22 cellular contexts compared by ENCODE assay signal in genomic region chr5:67257063-67257462, GRCh38.
A peak's percentile ranks its signal among the peaks of the same experiment; 100 is the strongest.
DNase-seq lines count a peak whose midpoint lies in the region; ATAC-seq, FAIRE-seq and TF ChIP-seq lines count a peak whose summit lies in the region.
"Had no signal": no experiment of that assay in that cellular context is flagged by ENCODE, and none has a peak within 500 bp of the region (broad histone marks: within the 10 kb centered on the region; RNA-seq: fewer than 3 reads in every experiment).

No MANE protein-coding gene starts in this region.

- no peaks in the 10 kb centered on the region for H3K79me1 ChIP-seq in neuronal stem cell (ENCODE audit: low read depth, low read length)

- H3K9me3 ChIP-seq in esophagus squamous epithelium (no peaks in the 10 kb centered on the region), neuronal stem cell (replicated peaks in 1 of 2; ENCODE audit: control insufficient read depth in 2 of 2, insufficient read depth in 1 of 2, low read depth in 1 of 2, low read length in 2 of 2) (peaks cover 0 to 4% of the 10 kb centered on the region in 2 donors), tibial artery (no peaks in the 10 kb centered on the region), lower lobe of right lung (no peaks in the 10 kb centered on the region)

- no peaks in the 10 kb centered on the region for H3K36me3 ChIP-seq in esophagus squamous epithelium
- H3K36me3 ChIP-seq in neuronal stem cell (replicated peaks in 1 of 2; ENCODE audit: control insufficient read depth in 2 of 2, insufficient read depth in 2 of 2, low read length in 2 of 2), result no peaks in the 10 kb centered on the region
- H3K36me3 ChIP-seq in tibial artery, result no peaks in the 10 kb centered on the region
- no peaks in the 10 kb centered on the region for H3K36me3 ChIP-seq in lower lobe of right lung

- H3K23ac ChIP-seq in neuronal stem cell (ENCODE audit: low read depth, low read length, poor library complexity), result no peak overlapping the region

- no peak overlapping the region for H2BK15ac ChIP-seq in neuronal stem cell (ENCODE audit: low read length)

- no peak for DNase-seq in RWPE1 (ENCODE audit: low spot score)
- no peak for DNase-seq in esophagus squamous epithelium (lab: John Stamatoyannopoulos, UW)
- no peak for DNase-seq in neuronal stem cell (ENCODE audit: low spot score)
- no peak for DNase-seq in tibial artery
- no peak for DNase-seq in frontal cortex (ENCODE audit: low spot score in 2 of 2)
- no peak for DNase-seq in Right ventricle myocardium inferior (ENCODE audit: missing footprints)
- no peak for DNase-seq in HTR-8/SVneo (ENCODE audit: insufficient read length, low spot score)
- no peak for DNase-seq in lower lobe of right lung
- DNase-seq: DMS 273 treated with DMSO at 0.1 percent for 48 hours, GF-D8, KG1, NCI-H1048, NCI-H1436 treated with DMSO at 0.1 percent for 48 hours, NCI-H2029 treated with DMSO at 0.1 percent for 48 hours, NCI-H2171 treated with DMSO at 0.1 percent for 48 hours, NCI-H510A treated with DMSO at 0.1 percent for 48 hours, SHP77 had no signal

- WGBS in esophagus squamous epithelium, 2 donors, result 76 to 93% methylated on average over 1 of the region's 1 CpG
- no CpG with 5 or more reads among the region's 1 CpG for WGBS in neuronal stem cell (ENCODE audit: extremely low coverage in 2 of 2, insufficient read length in 2 of 2, insufficient replicate concordance in 1 of 2), 2 donors

- no peak overlapping the region for H4K8ac ChIP-seq in neuronal stem cell (ENCODE audit: low read depth, low read length)

- no peak overlapping the region for H2AK5ac ChIP-seq in neuronal stem cell (ENCODE audit: low read depth, low read length)

- H2AFZ ChIP-seq in neuronal stem cell (ENCODE audit: low read length), result peak overlapping the region; percentile 20
- H2AFZ ChIP-seq: GM23338 had no signal

- no peak overlapping the region for H3K4me2 ChIP-seq in neuronal stem cell (ENCODE audit: insufficient read depth, low read length, poor library complexity, severe bottlenecking)
- H3K4me2 ChIP-seq: GM23338 had no signal

- intact Hi-C loops in esophagus squamous epithelium (cut with DNase I), result no loop called here
- intact Hi-C loops in tibial artery (cut with DNase I; ENCODE audit: low total_unique reads), result no loop called here
- intact Hi-C loops in Right ventricle myocardium inferior (cut with DNase I), result no loop called here
- intact Hi-C loops in lower lobe of right lung (cut with DNase I), result no loop called here

- FAIRE-seq in frontal cortex (lab: Jason Lieb, UNC) (no peak), HTR-8/SVneo (lab: Jason Lieb, UNC) (no peak)
- FAIRE-seq: GM12892, HepG2 had no signal

- CTCF ChIA-PET in RWPE1 (lab: Yijun Ruan, JAX), result interaction anchor here (1.0 kb wide), 1 partner anchor 196 kb away, joined by 3 read pairs; no protein-coding TSS in a partner anchor

- no peaks in the 10 kb centered on the region for H3K27me3 ChIP-seq in esophagus squamous epithelium
- H3K27me3 ChIP-seq in neuronal stem cell (ENCODE audit: control insufficient read depth in 3 of 3, insufficient read depth in 3 of 3, low read depth in 1 of 3, low read length in 3 of 3), result no peaks in the 10 kb centered on the region
- no peaks in the 10 kb centered on the region for H3K27me3 ChIP-seq in tibial artery
- H3K27me3 ChIP-seq in lower lobe of right lung (ENCODE audit: low read depth), result no peaks in the 10 kb centered on the region

- no peak for TF ChIP-seq POLR2A in esophagus squamous epithelium (IDR thresholded peaks at IDR 0.05)

- no peak overlapping the region for H2BK120ac ChIP-seq in neuronal stem cell (ENCODE audit: low read depth, low read length)

- POLR2A ChIA-PET in RWPE1 (lab: Yijun Ruan, JAX; ENCODE audit: low non-redundant PET), result no interaction called here

- ATAC-seq in Right ventricle myocardium inferior, result no peak
- ATAC-seq in lower lobe of right lung, result no peak
- ATAC-seq: GM23338, HepG2, Panc1 had no signal

- TF ChIP-seq CTCF in RWPE1 (conservative IDR thresholded peaks at IDR 0.05; ENCODE audit: low read depth), result no peak
- TF ChIP-seq CTCF in esophagus squamous epithelium (IDR thresholded peaks at IDR 0.05), result no peak
- TF ChIP-seq CTCF in tibial artery (IDR thresholded peaks at IDR 0.05), result no peak
- no peak for TF ChIP-seq CTCF in lower lobe of right lung (IDR thresholded peaks at IDR 0.05)

- no peak overlapping the region for H3K9ac ChIP-seq in neuronal stem cell (ENCODE audit: low read depth, low read length, poor library complexity)

- H3K27ac ChIP-seq in RWPE1 (peak overlapping the region; percentile 48), esophagus squamous epithelium (peak overlapping the region; percentile 6 to 87 (median 80)), neuronal stem cell (replicated peaks; ENCODE audit: low read length) (no peak overlapping the region), tibial artery (peak overlapping the region; percentile 15 to 43), lower lobe of right lung (no peak overlapping the region)
- H3K27ac ChIP-seq: C4-2B had no signal

- H2BK5ac ChIP-seq in neuronal stem cell (ENCODE audit: low read length), result no peak overlapping the region

- peaks cover 6 to 30% (median 13%) of the 10 kb centered on the region in 3 donors for H3K4me1 ChIP-seq in esophagus squamous epithelium
- H3K4me1 ChIP-seq in neuronal stem cell (ENCODE audit: control insufficient read depth in 2 of 2, insufficient read depth in 1 of 2, low read depth in 1 of 2, low read length in 2 of 2), result peaks cover 0 to 1% of the 10 kb centered on the region in 2 donors
- peaks cover 0 to 21% (median 0%) of the 10 kb centered on the region in 4 donors for H3K4me1 ChIP-seq in tibial artery
- peaks cover 10% of the 10 kb centered on the region for H3K4me1 ChIP-seq in lower lobe of right lung

- H4K91ac ChIP-seq in neuronal stem cell (ENCODE audit: low read depth, low read length, poor library complexity), result no peak overlapping the region

- no peak overlapping the region for H3K4me3 ChIP-seq in esophagus squamous epithelium
- no peak overlapping the region for H3K4me3 ChIP-seq in neuronal stem cell (ENCODE audit: low read length in 2 of 2)
- no peak overlapping the region for H3K4me3 ChIP-seq in tibial artery
- no peak overlapping the region for H3K4me3 ChIP-seq in lower lobe of right lung
- H3K4me3 ChIP-seq: GM23338 had no signal

- no peak overlapping the region for H2BK12ac ChIP-seq in neuronal stem cell (ENCODE audit: low read length)

- H3K14ac ChIP-seq in neuronal stem cell (ENCODE audit: low read length), result no peak overlapping the region

- no peak overlapping the region for H3K4ac ChIP-seq in neuronal stem cell (ENCODE audit: low read length)

- no peak overlapping the region for H3K18ac ChIP-seq in neuronal stem cell (ENCODE audit: low read length)

Comparison
In these comparisons a context has a peak if more than half of its experiments do, and no peak if none do; other contexts are left out.
1. H3K27ac ChIP-seq: peak in RWPE1 (single experiment), esophagus squamous epithelium (4 of 4) and tibial artery (2 of 2); none in neuronal stem cell (single experiment) and lower lobe of right lung (single experiment).